ENCODE assay signal across 2 cellular contexts in the genomic region with DNA sequence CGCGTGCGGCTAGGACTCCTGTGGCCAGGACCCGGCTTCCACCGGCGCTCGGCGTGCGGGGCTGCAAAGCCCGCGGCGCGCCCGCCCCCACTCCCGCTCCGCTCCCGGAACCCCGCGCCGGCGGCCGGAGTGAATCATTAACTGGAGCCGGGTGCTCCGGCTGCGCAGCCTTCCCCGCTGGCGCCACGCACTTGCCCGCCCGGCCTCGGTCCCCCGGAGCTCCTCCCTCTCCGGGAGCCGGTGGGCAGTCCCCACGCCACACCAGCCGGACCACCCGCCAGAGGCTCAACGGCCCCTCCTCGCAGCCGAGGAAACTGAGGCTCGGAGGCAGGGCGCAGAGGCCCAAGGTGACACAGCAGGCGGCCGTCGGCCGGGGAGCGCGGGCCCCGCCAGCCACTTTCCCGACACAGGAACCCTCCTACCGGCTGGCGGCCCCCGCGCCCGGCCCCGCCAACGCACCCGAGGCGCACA.
TF ChIP-seq lines count a peak whose summit lies in the region.

No MANE protein-coding gene starts in this region.

TF ChIP-seq in SK-N-SH, 30 proteins besides CTCF, POLR2A, EP300 and RAD21 (continued from another document):
- peak; percentile 28; the same call in 1 of the 2 replicates for TF ChIP-seq NRF1 (IDR thresholded peaks at IDR 0.05; ENCODE audit: low read depth, low read length)
- TF ChIP-seq FOSL2 (IDR thresholded peaks at IDR 0.05; ENCODE audit: borderline replicate concordance, low read depth) = no peak
- no peak for TF ChIP-seq ZBTB33 (IDR thresholded peaks at IDR 0.05; ENCODE audit: borderline replicate concordance, low read depth)
TF ChIP-seq in SK-N-SH: peak in this region for 2.

TF ChIP-seq in SK-N-SH treated with all-trans-retinoic acid at 6 μM for 48 hours, 23 proteins besides CTCF, POLR2A, EP300 and RAD21 (continued from another document):
- TF ChIP-seq, protein P1, sequence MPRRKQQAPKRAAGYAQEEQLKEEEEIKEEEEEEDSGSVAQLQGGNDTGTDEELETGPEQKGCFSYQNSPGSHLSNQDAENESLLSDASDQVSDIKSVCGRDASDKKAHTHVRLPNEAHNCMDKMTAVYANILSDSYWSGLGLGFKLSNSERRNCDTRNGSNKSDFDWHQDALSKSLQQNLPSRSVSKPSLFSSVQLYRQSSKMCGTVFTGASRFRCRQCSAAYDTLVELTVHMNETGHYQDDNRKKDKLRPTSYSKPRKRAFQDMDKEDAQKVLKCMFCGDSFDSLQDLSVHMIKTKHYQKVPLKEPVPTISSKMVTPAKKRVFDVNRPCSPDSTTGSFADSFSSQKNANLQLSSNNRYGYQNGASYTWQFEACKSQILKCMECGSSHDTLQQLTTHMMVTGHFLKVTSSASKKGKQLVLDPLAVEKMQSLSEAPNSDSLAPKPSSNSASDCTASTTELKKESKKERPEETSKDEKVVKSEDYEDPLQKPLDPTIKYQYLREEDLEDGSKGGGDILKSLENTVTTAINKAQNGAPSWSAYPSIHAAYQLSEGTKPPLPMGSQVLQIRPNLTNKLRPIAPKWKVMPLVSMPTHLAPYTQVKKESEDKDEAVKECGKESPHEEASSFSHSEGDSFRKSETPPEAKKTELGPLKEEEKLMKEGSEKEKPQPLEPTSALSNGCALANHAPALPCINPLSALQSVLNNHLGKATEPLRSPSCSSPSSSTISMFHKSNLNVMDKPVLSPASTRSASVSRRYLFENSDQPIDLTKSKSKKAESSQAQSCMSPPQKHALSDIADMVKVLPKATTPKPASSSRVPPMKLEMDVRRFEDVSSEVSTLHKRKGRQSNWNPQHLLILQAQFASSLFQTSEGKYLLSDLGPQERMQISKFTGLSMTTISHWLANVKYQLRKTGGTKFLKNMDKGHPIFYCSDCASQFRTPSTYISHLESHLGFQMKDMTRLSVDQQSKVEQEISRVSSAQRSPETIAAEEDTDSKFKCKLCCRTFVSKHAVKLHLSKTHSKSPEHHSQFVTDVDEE (CRISPR knock-in tag; IDR thresholded peaks at IDR 0.05) = no peak
- TF ChIP-seq TCF4 (CRISPR knock-in tag; IDR thresholded peaks at IDR 0.05; ENCODE audit: borderline replicate concordance) (no peak), CSRNP3 (CRISPR knock-in tag; IDR thresholded peaks at IDR 0.05) (no peak), TOX (CRISPR knock-in tag; IDR thresholded peaks at IDR 0.05; ENCODE audit: borderline replicate concordance) (no peak), PPARA (CRISPR knock-in tag; IDR thresholded peaks at IDR 0.05; ENCODE audit: borderline replicate concordance) (no peak), ISL1 (CRISPR knock-in tag; IDR thresholded peaks at IDR 0.05) (no peak), ZFP30 (CRISPR knock-in tag; IDR thresholded peaks at IDR 0.05) (no peak), ZNF70 (CRISPR knock-in tag; IDR thresholded peaks at IDR 0.05) (no peak), ZNF565 (CRISPR knock-in tag; conservative IDR thresholded peaks at IDR 0.05; ENCODE audit: low read depth) (no peak), ZC3H10 (CRISPR knock-in tag; IDR thresholded peaks at IDR 0.05) (no peak), OSR1 (CRISPR knock-in tag; IDR thresholded peaks at IDR 0.05) (no peak), GLIS3 (CRISPR knock-in tag; IDR thresholded peaks at IDR 0.05) (no peak), ZFP3 (CRISPR knock-in tag; IDR thresholded peaks at IDR 0.05) (no peak), RARB (CRISPR knock-in tag; IDR thresholded peaks at IDR 0.05) (no peak), BACH2 (CRISPR knock-in tag; IDR thresholded peaks at IDR 0.05; ENCODE audit: borderline replicate concordance) (no peak), CREB5 (CRISPR knock-in tag; IDR thresholded peaks at IDR 0.05; ENCODE audit: low read depth) (no peak)
- TF ChIP-seq, protein P2, sequence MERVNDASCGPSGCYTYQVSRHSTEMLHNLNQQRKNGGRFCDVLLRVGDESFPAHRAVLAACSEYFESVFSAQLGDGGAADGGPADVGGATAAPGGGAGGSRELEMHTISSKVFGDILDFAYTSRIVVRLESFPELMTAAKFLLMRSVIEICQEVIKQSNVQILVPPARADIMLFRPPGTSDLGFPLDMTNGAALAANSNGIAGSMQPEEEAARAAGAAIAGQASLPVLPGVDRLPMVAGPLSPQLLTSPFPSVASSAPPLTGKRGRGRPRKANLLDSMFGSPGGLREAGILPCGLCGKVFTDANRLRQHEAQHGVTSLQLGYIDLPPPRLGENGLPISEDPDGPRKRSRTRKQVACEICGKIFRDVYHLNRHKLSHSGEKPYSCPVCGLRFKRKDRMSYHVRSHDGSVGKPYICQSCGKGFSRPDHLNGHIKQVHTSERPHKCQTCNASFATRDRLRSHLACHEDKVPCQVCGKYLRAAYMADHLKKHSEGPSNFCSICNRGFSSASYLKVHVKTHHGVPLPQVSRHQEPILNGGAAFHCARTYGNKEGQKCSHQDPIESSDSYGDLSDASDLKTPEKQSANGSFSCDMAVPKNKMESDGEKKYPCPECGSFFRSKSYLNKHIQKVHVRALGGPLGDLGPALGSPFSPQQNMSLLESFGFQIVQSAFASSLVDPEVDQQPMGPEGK (CRISPR knock-in tag; IDR thresholded peaks at IDR 0.05; ENCODE audit: borderline replicate concordance) = no peak
